ENCODE assay signal across 16 cellular contexts in genomic region chr17:28216032-28216431, GRCh38.
DNase-seq lines count a peak whose midpoint lies in the region; ATAC-seq and TF ChIP-seq lines count a peak whose summit lies in the region.
"Had no signal": no experiment of that assay in that cellular context is flagged by ENCODE, and none has a peak within 500 bp of the region (broad histone marks: within the 10 kb centered on the region; RNA-seq: fewer than 3 reads in every experiment).

No MANE protein-coding gene starts in this region.

- BruUV-seq in Caco-2 (replicated peaks; lab: Mats Ljungman, UMichigan) = no TSS peak

- no peaks in the 10 kb centered on the region for H3K9me3 ChIP-seq in OCI-LY3 (ENCODE audit: insufficient read depth, low read length)
- H3K9me3 ChIP-seq in Caco-2 = peaks cover 24% of the 10 kb centered on the region
- H3K9me3 ChIP-seq: HAP-1 had no signal

- peak overlapping the region; percentile 8; the same call in 1 of the 2 replicates for H3K4me2 ChIP-seq in OCI-LY3 (ENCODE audit: low read length)

- peaks cover 12% of the 10 kb centered on the region for H3K36me3 Mint-ChIP-seq in HFFc6 (ENCODE audit: low read depth)
- H3K36me3 Mint-ChIP-seq in activated naive CD8-positive, alpha-beta T cell treated with anti-CD3 and anti-CD28 coated beads, Interleukin-2, amount 50 U/mL, for 24 hours (ENCODE audit: low read depth) = no peaks in the 10 kb centered on the region
- H3K36me3 Mint-ChIP-seq in stimulated activated effector memory CD8-positive, alpha-beta T cell treated with anti-CD3 and anti-CD28 coated beads, Interleukin-12 subunit alpha, Interleukin-12 subunit beta, amount 100 ng/mL, for 72 hours = no peaks in the 10 kb centered on the region
- no peaks in the 10 kb centered on the region for H3K36me3 Mint-ChIP-seq in Caco-2 (ENCODE audit: insufficient read depth, unreplicated experiment)
- H3K36me3 Mint-ChIP-seq: CD14-positive monocyte had no signal

- TF ChIP-seq CTCF in HFFc6 (IDR thresholded peaks at IDR 0.05) (no peak), OCI-LY3 (IDR thresholded peaks at IDR 0.05; ENCODE audit: low read depth, low read length) (no peak), Caco-2 (IDR thresholded peaks at IDR 0.05; ENCODE audit: insufficient read depth in 1 of 2, low read depth in 1 of 2, low read length in 1 of 2, severe bottlenecking in 1 of 2, unreplicated experiment in 1 of 2) (no peak)

- H2AFZ ChIP-seq in OCI-LY3 (ENCODE audit: low read depth, low read length) = no peak overlapping the region

- H3K27me3 ChIP-seq in OCI-LY3 (ENCODE audit: low read depth, low read length) (no peaks in the 10 kb centered on the region), Caco-2 (replicated peaks; ENCODE audit: control insufficient read depth, insufficient read depth, low read length) (no peaks in the 10 kb centered on the region)

- H3K4me1 ChIP-seq in OCI-LY3 (ENCODE audit: low read length) (peaks cover 14% of the 10 kb centered on the region), Caco-2 (no peaks in the 10 kb centered on the region)
- H3K4me1 ChIP-seq: HAP-1 had no signal

- H3K4me1 Mint-ChIP-seq in HFFc6 (ENCODE audit: low read depth) (peaks cover 13% of the 10 kb centered on the region), Caco-2 (ENCODE audit: low read depth, unreplicated experiment) (no peaks in the 10 kb centered on the region)
- H3K4me1 Mint-ChIP-seq in activated naive CD8-positive, alpha-beta T cell treated with anti-CD3 and anti-CD28 coated beads, Interleukin-2, amount 50 U/mL, for 24 hours = peaks cover 9% of the 10 kb centered on the region
- no peaks in the 10 kb centered on the region for H3K4me1 Mint-ChIP-seq in stimulated activated effector memory CD8-positive, alpha-beta T cell treated with anti-CD3 and anti-CD28 coated beads, Interleukin-12 subunit alpha, Interleukin-12 subunit beta, amount 100 ng/mL, for 72 hours

- no peaks in the 10 kb centered on the region for H3K36me3 ChIP-seq in OCI-LY3 (replicated peaks; ENCODE audit: low read depth, low read length)
- no peaks in the 10 kb centered on the region for H3K36me3 ChIP-seq in Caco-2 (ENCODE audit: control insufficient read depth, insufficient read depth, low read length)
- H3K36me3 ChIP-seq: HAP-1 had no signal

- DNase-seq in HFFc6 (no peak), T-helper 9 cell (no peak), DMS79 (lab: John Stamatoyannopoulos, UW) (no peak), Caco-2 (no peak), NCI-H446 treated with DMSO at 0.1 percent for 48 hours (lab: John Stamatoyannopoulos, UW) (no peak)
- peak; percentile 24 for DNase-seq in activated naive CD8-positive, alpha-beta T cell treated with anti-CD3 and anti-CD28 coated beads, Interleukin-2, amount 50 U/mL, for 24 hours
- DNase-seq in stimulated activated effector memory CD8-positive, alpha-beta T cell treated with anti-CD3 and anti-CD28 coated beads, Interleukin-12 subunit alpha, Interleukin-12 subunit beta, amount 100 ng/mL, for 72 hours (ENCODE audit: low spot score in 2 of 2) = no peak
- DNase-seq: ACHN, NCI-H1436 treated with DMSO at 0.1 percent for 48 hours, NCI-H2029 treated with DMSO at 0.1 percent for 48 hours, NCI-H510A, SHP77 treated with DMSO at 0.1 percent for 48 hours had no signal

- H3K27ac ChIP-seq in OCI-LY3 (ENCODE audit: low read length) = no peak overlapping the region

- peak; percentile 66 for ATAC-seq in activated naive CD8-positive, alpha-beta T cell treated with anti-CD3 and anti-CD28 coated beads, Interleukin-2, amount 50 U/mL, for 24 hours
- ATAC-seq in stimulated activated effector memory CD8-positive, alpha-beta T cell treated with anti-CD3 and anti-CD28 coated beads, Interleukin-12 subunit alpha, Interleukin-12 subunit beta, amount 100 ng/mL, for 72 hours = peak; percentile 32

- no peak overlapping the region for H3K4me3 ChIP-seq in OCI-LY3 (ENCODE audit: low read length)
- H3K4me3 ChIP-seq in Caco-2 (ENCODE audit: low read depth, low read length) = no peak overlapping the region
- H3K4me3 ChIP-seq: HAP-1, K562 had no signal

- H3K27me3 Mint-ChIP-seq in HFFc6 (ENCODE audit: insufficient read depth) (peaks cover 1% of the 10 kb centered on the region; the same call in 1 of the 2 replicates), Caco-2 (ENCODE audit: insufficient read depth, unreplicated experiment) (no peaks in the 10 kb centered on the region)
- no peaks in the 10 kb centered on the region for H3K27me3 Mint-ChIP-seq in activated naive CD8-positive, alpha-beta T cell treated with anti-CD3 and anti-CD28 coated beads, Interleukin-2, amount 50 U/mL, for 24 hours

- no peaks in the 10 kb centered on the region for H3K79me2 ChIP-seq in OCI-LY3 (ENCODE audit: low read length)

- H3K27ac Mint-ChIP-seq in HFFc6 = 0 out of 2 replicates have a peak overlapping the region, but pooled peaks have one; percentile 16
- no peak overlapping the region for H3K27ac Mint-ChIP-seq in activated naive CD8-positive, alpha-beta T cell treated with anti-CD3 and anti-CD28 coated beads, Interleukin-2, amount 50 U/mL, for 24 hours
- H3K27ac Mint-ChIP-seq in stimulated activated effector memory CD8-positive, alpha-beta T cell treated with anti-CD3 and anti-CD28 coated beads, Interleukin-12 subunit alpha, Interleukin-12 subunit beta, amount 100 ng/mL, for 72 hours = no peak overlapping the region
- no peak overlapping the region for H3K27ac Mint-ChIP-seq in Caco-2 (ENCODE audit: unreplicated experiment)

- peaks cover 6% of the 10 kb centered on the region for H3K9me3 Mint-ChIP-seq in HFFc6
- H3K9me3 Mint-ChIP-seq in activated naive CD8-positive, alpha-beta T cell treated with anti-CD3 and anti-CD28 coated beads, Interleukin-2, amount 50 U/mL, for 24 hours = no peaks in the 10 kb centered on the region
- no peaks in the 10 kb centered on the region for H3K9me3 Mint-ChIP-seq in stimulated activated effector memory CD8-positive, alpha-beta T cell treated with anti-CD3 and anti-CD28 coated beads, Interleukin-12 subunit alpha, Interleukin-12 subunit beta, amount 100 ng/mL, for 72 hours
- peaks cover 14% of the 10 kb centered on the region for H3K9me3 Mint-ChIP-seq in Caco-2 (ENCODE audit: unreplicated experiment)

- H4K20me1 ChIP-seq in OCI-LY3 (ENCODE audit: insufficient read depth, low read length) = no peaks in the 10 kb centered on the region

- H3K4me3 Mint-ChIP-seq in HFFc6 = no peak overlapping the region
- H3K4me3 Mint-ChIP-seq in activated naive CD8-positive, alpha-beta T cell treated with anti-CD3 and anti-CD28 coated beads, Interleukin-2, amount 50 U/mL, for 24 hours = no peak overlapping the region
- H3K4me3 Mint-ChIP-seq in stimulated activated effector memory CD8-positive, alpha-beta T cell treated with anti-CD3 and anti-CD28 coated beads, Interleukin-12 subunit alpha, Interleukin-12 subunit beta, amount 100 ng/mL, for 72 hours = no peak overlapping the region
- no peak overlapping the region for H3K4me3 Mint-ChIP-seq in Caco-2 (ENCODE audit: unreplicated experiment)
- H3K4me3 Mint-ChIP-seq: CD14-positive monocyte had no signal

- no peak overlapping the region for H3K9ac ChIP-seq in OCI-LY3 (ENCODE audit: low read length)

- CTCF ChIA-PET in Caco-2 (lab: Charles Lee) = no interaction called here

- intact Hi-C loops in Caco-2 (cut with micrococcal nuclease; ENCODE audit: unreplicated experiment) = no loop called here

- POLR2A ChIA-PET in Caco-2 (lab: Charles Lee) = no interaction called here
